ENCODE assay signal across 22 cellular contexts in genomic region chr1:51964309-51964696, GRCh38. TPM values are rescaled to one million over a fixed set of nuclear protein-coding genes. Genes with fewer than 3 reads are reported as not detected.
"Had no signal": no experiment of that assay in that cellular context is flagged by ENCODE, and none has a peak within 500 bp of the region (broad histone marks: within the 10 kb centered on the region; RNA-seq: fewer than 3 reads in every experiment).

No MANE protein-coding gene starts in this region.

- H3K9me3 Mint-ChIP-seq: effector memory CD8-positive, alpha-beta T cell; naive thymus-derived CD8-positive, alpha-beta T cell; stimulated activated naive B cell treated with anti-CD40 and anti-IgM and Interleukin-4, amounts not matched to agents 10 μg/mL and 1 μg/mL and 100 μg/mL, for 72 hours; stimulated activated naive CD8-positive, alpha-beta T cell treated with anti-CD3 and anti-CD28 coated beads, Interleukin-15, amount 100 ng/mL, for 72 hours had no signal

- DNase-seq: effector memory CD8-positive, alpha-beta T cell; erythroblast; foreskin keratinocyte; kidney; left cardiac atrium; left ventricle myocardium inferior; lower lobe of right lung; mesenchymal stem cell; naive thymus-derived CD8-positive, alpha-beta T cell; nucleus accumbens; ovary; sigmoid colon; stimulated activated CD4-positive, alpha-beta T cell treated with anti-CD3 and anti-CD28 coated beads, Interleukin-2, amount 100 ng/mL, for 24 hours; stimulated activated CD4-positive, alpha-beta T cell treated with anti-CD3 and anti-CD28 coated beads, Interleukin-4, amount 100 ng/mL, for 4 hours; stimulated activated naive B cell treated with anti-CD40 and anti-IgM and Interleukin-4, amounts not matched to agents 10 μg/mL and 1 μg/mL and 100 μg/mL, for 72 hours; stimulated activated naive CD8-positive, alpha-beta T cell treated with anti-CD3 and anti-CD28 coated beads, Interleukin-15, amount 100 ng/mL, for 72 hours; testis; upper lobe of right lung had no signal

- H3K9me3 ChIP-seq: left ventricle myocardium inferior, lower lobe of right lung, ovary, right atrium auricular region, sigmoid colon, testis, tibial nerve, upper lobe of right lung, vagina had no signal

- H3K4me3 Mint-ChIP-seq: effector memory CD8-positive, alpha-beta T cell; naive thymus-derived CD8-positive, alpha-beta T cell; stimulated activated naive B cell treated with anti-CD40 and anti-IgM and Interleukin-4, amounts not matched to agents 10 μg/mL and 1 μg/mL and 100 μg/mL, for 72 hours; stimulated activated naive CD8-positive, alpha-beta T cell treated with anti-CD3 and anti-CD28 coated beads, Interleukin-15, amount 100 ng/mL, for 72 hours had no signal

- H3K36me3 Mint-ChIP-seq: naive thymus-derived CD8-positive, alpha-beta T cell; stimulated activated naive B cell treated with anti-CD40 and anti-IgM and Interleukin-4, amounts not matched to agents 10 μg/mL and 1 μg/mL and 100 μg/mL, for 72 hours had no signal

- H3K36me3 ChIP-seq: left ventricle myocardium inferior, lower lobe of right lung, ovary, right atrium auricular region, sigmoid colon, tibial nerve, upper lobe of right lung, vagina had no signal

- H3K27ac ChIP-seq: foreskin keratinocyte, left ventricle myocardium inferior, lower lobe of right lung, ovary, right atrium auricular region, sigmoid colon, skin epidermis, testis, tibial nerve, upper lobe of right lung, vagina had no signal

- H3K27me3 ChIP-seq: foreskin keratinocyte, ovary, right atrium auricular region, testis, vagina had no signal

- H3K4me3 ChIP-seq: left ventricle myocardium inferior, lower lobe of right lung, ovary, right atrium auricular region, sigmoid colon, skin epidermis, testis, tibial nerve, upper lobe of right lung, vagina had no signal

- H3K4me1 ChIP-seq: foreskin keratinocyte, left ventricle myocardium inferior, lower lobe of right lung, right atrium auricular region, sigmoid colon, testis, tibial nerve, upper lobe of right lung, vagina had no signal

- ATAC-seq: effector memory CD8-positive, alpha-beta T cell; foreskin keratinocyte; left cardiac atrium; lower lobe of right lung; naive thymus-derived CD8-positive, alpha-beta T cell; stimulated activated naive CD8-positive, alpha-beta T cell treated with anti-CD3 and anti-CD28 coated beads, Interleukin-15, amount 100 ng/mL, for 72 hours; upper lobe of right lung had no signal

- H3K27ac Mint-ChIP-seq: effector memory CD8-positive, alpha-beta T cell; naive thymus-derived CD8-positive, alpha-beta T cell; stimulated activated naive B cell treated with anti-CD40 and anti-IgM and Interleukin-4, amounts not matched to agents 10 μg/mL and 1 μg/mL and 100 μg/mL, for 72 hours; stimulated activated naive CD8-positive, alpha-beta T cell treated with anti-CD3 and anti-CD28 coated beads, Interleukin-15, amount 100 ng/mL, for 72 hours had no signal

- FAIRE-seq: kidney had no signal

- H3K4me1 Mint-ChIP-seq: naive thymus-derived CD8-positive, alpha-beta T cell; stimulated activated naive CD8-positive, alpha-beta T cell treated with anti-CD3 and anti-CD28 coated beads, Interleukin-15, amount 100 ng/mL, for 72 hours had no signal

RNA-seq across cellular contexts. Expression of gene RAB3B, which starts 26.2 kb away (rescaled TPM):
- total RNA-seq: left cardiac atrium, left ventricle myocardium inferior, upper lobe of right lung had no signal
